In genomic region chr18:56977284-56977683, GRCh38 we compare ENCODE assay signal across 28 cellular contexts.
"Had no signal": no experiment of that assay in that cellular context is flagged by ENCODE, and none has a peak within 500 bp of the region (broad histone marks: within the 10 kb centered on the region; RNA-seq: fewer than 3 reads in every experiment).

No MANE protein-coding gene starts in this region.

- H3K4me3 ChIP-seq: ascending aorta, body of pancreas, K562, SK-N-MC had no signal

- H3K9me3 ChIP-seq: ascending aorta, body of pancreas had no signal

- H3K4me3 Mint-ChIP-seq: activated CD4-positive, alpha-beta T cell treated with anti-CD3 and anti-CD28 coated beads for 36 hours; activated CD8-positive, alpha-beta T cell treated with anti-CD3 and anti-CD28 coated beads for 36 hours; activated naive CD4-positive, alpha-beta T cell treated with anti-CD3 and anti-CD28 coated beads, Interleukin-2, amount 50 U/mL, for 24 hours; T-cell had no signal

- ATAC-seq: activated CD4-positive, alpha-beta T cell treated with anti-CD3 and anti-CD28 coated beads for 36 hours; activated CD8-positive, alpha-beta T cell treated with anti-CD3 and anti-CD28 coated beads for 36 hours; body of pancreas; K562; Panc1; Right ventricle myocardium inferior; T-cell had no signal

- H3K9me3 Mint-ChIP-seq: activated CD8-positive, alpha-beta T cell treated with anti-CD3 and anti-CD28 coated beads for 36 hours; activated naive CD4-positive, alpha-beta T cell treated with anti-CD3 and anti-CD28 coated beads, Interleukin-2, amount 50 U/mL, for 24 hours; T-cell had no signal

- DNase-seq: activated CD4-positive, alpha-beta T cell treated with anti-CD3 and anti-CD28 coated beads for 36 hours; activated CD8-positive, alpha-beta memory T cell treated with anti-CD3 and anti-CD28 coated beads, Interleukin-2, amount 50 U/mL, for 48 hours; activated CD8-positive, alpha-beta T cell treated with anti-CD3 and anti-CD28 coated beads for 36 hours; activated naive CD4-positive, alpha-beta T cell; activated T-cell treated with anti-CD3 and anti-CD28 coated beads, Interleukin-2, amount 50 U/mL, for 1 hour; amniotic stem cell; body of pancreas; central memory CD4-positive, alpha-beta T cell; Karpas-422; MM.1S; NCI-H1105; NCI-H1436; NCI-H1694 treated with DMSO at 0.1 percent for 48 hours; NCI-H2029 treated with DMSO at 0.1 percent for 48 hours; NCI-H2171; NCI-H2227 treated with DMSO at 0.1 percent for 48 hours; NK-92 treated with Interleukin-12 subunit alpha and Interleukin-12 subunit beta, amount 100 ng/mL, for 24 hours; OCI-M1; RPMI8226; T-cell; T-helper 2 cell; T1000 had no signal

- H3K36me3 ChIP-seq: ascending aorta had no signal

- H3K27ac ChIP-seq: ascending aorta, body of pancreas, SK-N-MC had no signal

- H3K4me1 Mint-ChIP-seq: activated CD4-positive, alpha-beta T cell treated with anti-CD3 and anti-CD28 coated beads for 36 hours; activated naive CD4-positive, alpha-beta T cell treated with anti-CD3 and anti-CD28 coated beads, Interleukin-2, amount 50 U/mL, for 24 hours had no signal

- H3K27me3 Mint-ChIP-seq: activated CD4-positive, alpha-beta T cell treated with anti-CD3 and anti-CD28 coated beads for 36 hours; activated CD8-positive, alpha-beta T cell treated with anti-CD3 and anti-CD28 coated beads for 36 hours; activated naive CD4-positive, alpha-beta T cell treated with anti-CD3 and anti-CD28 coated beads, Interleukin-2, amount 50 U/mL, for 24 hours; T-cell had no signal

- H3K27ac Mint-ChIP-seq: activated CD4-positive, alpha-beta T cell treated with anti-CD3 and anti-CD28 coated beads for 36 hours; activated CD8-positive, alpha-beta T cell treated with anti-CD3 and anti-CD28 coated beads for 36 hours; activated naive CD4-positive, alpha-beta T cell treated with anti-CD3 and anti-CD28 coated beads, Interleukin-2, amount 50 U/mL, for 24 hours; T-cell had no signal

- H3K27me3 ChIP-seq: ascending aorta, body of pancreas had no signal

- H3K4me1 ChIP-seq: ascending aorta, body of pancreas had no signal
